ENCODE assay signal across 9 cellular contexts in genomic region chr19:4709440-4710280, GRCh38. TPM values are rescaled to one million over a fixed set of nuclear protein-coding genes. Genes with fewer than 3 reads are reported as not detected.
DNase-seq lines count a peak whose midpoint lies in the region; ATAC-seq and TF ChIP-seq lines count a peak whose summit lies in the region.
"Had no signal": no experiment of that assay in that cellular context is flagged by ENCODE, and none has a peak within 500 bp of the region (broad histone marks: within the 10 kb centered on the region; RNA-seq: fewer than 3 reads in every experiment).

No MANE protein-coding gene starts in this region.

- no peak for TF ChIP-seq CTCF in adrenal gland (IDR thresholded peaks at IDR 0.05)

- peaks cover 10 to 17% of the 10 kb centered on the region in 2 donors for H3K4me1 ChIP-seq in adrenal gland (replicated peaks in 1 of 2)

- peak overlapping the region; percentile 93 to 98 (median 96) for H3K27ac Mint-ChIP-seq in immature natural killer cell
- peak overlapping the region; percentile 93 for H3K27ac Mint-ChIP-seq in stimulated activated effector memory CD8-positive, alpha-beta T cell treated with anti-CD3 and anti-CD28 coated beads, Interleukin-12 subunit alpha, Interleukin-12 subunit beta, amount 100 ng/mL, for 72 hours
- H3K27ac Mint-ChIP-seq: progenitor cell of endocrine pancreas had no signal

- H3K27me3 ChIP-seq in MG63 (no peaks in the 10 kb centered on the region), adrenal gland (no peaks in the 10 kb centered on the region)

- H3K4me3 ChIP-seq in MG63 (no peak overlapping the region), adrenal gland (no peak overlapping the region)

- 82 to 91% (median 85%) methylated on average over 13 to 20 of the region's 20 CpGs for WGBS in adrenal gland, 4 donors

- peak overlapping the region in 3 of 5 donors; percentile 11 to 72 (median 71) for H3K27ac ChIP-seq in adrenal gland

- H3K4me3 Mint-ChIP-seq in immature natural killer cell = peak overlapping the region; percentile 70 to 81 (median 79)
- peak overlapping the region; percentile 26 for H3K4me3 Mint-ChIP-seq in stimulated activated effector memory CD8-positive, alpha-beta T cell treated with anti-CD3 and anti-CD28 coated beads, Interleukin-12 subunit alpha, Interleukin-12 subunit beta, amount 100 ng/mL, for 72 hours

- H3K36me3 ChIP-seq in MG63 (peaks cover 43% of the 10 kb centered on the region), adrenal gland (replicated peaks in 1 of 2) (peaks cover 0 to 58% of the 10 kb centered on the region in 2 donors)

- H3K9me3 ChIP-seq in MG63 (no peaks in the 10 kb centered on the region), adrenal gland (replicated peaks in 1 of 3) (no peaks in the 10 kb centered on the region)

- H3K27me3 Mint-ChIP-seq in immature natural killer cell (ENCODE audit: low read depth in 3 of 3) = peaks cover 2 to 7% (median 4%) of the 10 kb centered on the region in 3 donors
- H3K27me3 Mint-ChIP-seq: progenitor cell of endocrine pancreas had no signal

- H3K9me3 Mint-ChIP-seq in immature natural killer cell = no peaks in the 10 kb centered on the region
- no peaks in the 10 kb centered on the region for H3K9me3 Mint-ChIP-seq in stimulated activated effector memory CD8-positive, alpha-beta T cell treated with anti-CD3 and anti-CD28 coated beads, Interleukin-12 subunit alpha, Interleukin-12 subunit beta, amount 100 ng/mL, for 72 hours

- peaks cover 2 to 19% (median 5%) of the 10 kb centered on the region in 3 donors for H3K36me3 Mint-ChIP-seq in immature natural killer cell
- peaks cover 85% of the 10 kb centered on the region for H3K36me3 Mint-ChIP-seq in stimulated activated effector memory CD8-positive, alpha-beta T cell treated with anti-CD3 and anti-CD28 coated beads, Interleukin-12 subunit alpha, Interleukin-12 subunit beta, amount 100 ng/mL, for 72 hours

- DNase-seq in MG63 (peak; percentile 60), adrenal gland (peak in 6 of 7 donors; percentile 65 to 86 (median 76)), immature natural killer cell (peak; percentile 84 to 86 (median 85)), NCI-H82 (lab: John Stamatoyannopoulos, UW) (no peak)
- peak in 1 of 2 donors; percentile 62 for DNase-seq in stimulated activated effector memory CD8-positive, alpha-beta T cell treated with anti-CD3 and anti-CD28 coated beads, Interleukin-12 subunit alpha, Interleukin-12 subunit beta, amount 100 ng/mL, for 72 hours (ENCODE audit: low spot score in 2 of 2)
- DNase-seq: activated CD4-positive, CD25-positive, alpha-beta regulatory T cell had no signal

- ATAC-seq in stimulated activated effector memory CD8-positive, alpha-beta T cell treated with anti-CD3 and anti-CD28 coated beads, Interleukin-12 subunit alpha, Interleukin-12 subunit beta, amount 100 ng/mL, for 72 hours = peak; percentile 73
- ATAC-seq in GM18498 (IDR thresholded peaks at IDR 0.05; ENCODE audit: unreplicated experiment) (no peak), GM21717 (IDR thresholded peaks at IDR 0.05; ENCODE audit: unreplicated experiment) (no peak)

- no peak for TF ChIP-seq POLR2A in adrenal gland (IDR thresholded peaks at IDR 0.05)

- H3K4me1 Mint-ChIP-seq in immature natural killer cell = peaks cover 38 to 43% of the 10 kb centered on the region in 2 donors
- peaks cover 34% of the 10 kb centered on the region for H3K4me1 Mint-ChIP-seq in stimulated activated effector memory CD8-positive, alpha-beta T cell treated with anti-CD3 and anti-CD28 coated beads, Interleukin-12 subunit alpha, Interleukin-12 subunit beta, amount 100 ng/mL, for 72 hours

- intact Hi-C loops in adrenal gland (cut with DNase I) = no loop called here

RNA-seq across cellular contexts. Expression of gene DPP9, which starts 14.0 kb away (rescaled TPM):
- 16.1 and 17.0 TPM in 2 replicates for total RNA-seq in MG63 (2014; rRNA removed; shearing (Covaris generic); ENCODE audit: low replicate concordance)
- 100 to 1,000 TPM in 1 of 8 donors, 10 to 100 TPM in 7; 35.2 to 117 (median 50.9) TPM for total RNA-seq in adrenal gland
- polyA plus RNA-seq in adrenal gland (10 to 100 TPM; 14.6 to 56.3 (median 32.1) TPM), immature natural killer cell (10 to 100 TPM; 17.8 to 81.6 (median 25.0) TPM)

RNA-seq across cellular contexts. Expression of gene MYDGF, which starts 39.5 kb away (rescaled TPM):
- total RNA-seq in MG63 (2014; rRNA removed; shearing (Covaris generic); ENCODE audit: low replicate concordance) = 161 and 252 TPM in 2 replicates
- 100 to 1,000 TPM in 2 of 8 donors, 10 to 100 TPM in 6; 52.1 to 159 (median 74.7) TPM for total RNA-seq in adrenal gland
- polyA plus RNA-seq in adrenal gland (10 to 100 TPM; 35.9 to 86.9 (median 76.1) TPM), immature natural killer cell (100 to 1,000 TPM; 207 to 245 (median 233) TPM)
